ENCODE assay signal across 13 cellular contexts in the genomic region with DNA sequence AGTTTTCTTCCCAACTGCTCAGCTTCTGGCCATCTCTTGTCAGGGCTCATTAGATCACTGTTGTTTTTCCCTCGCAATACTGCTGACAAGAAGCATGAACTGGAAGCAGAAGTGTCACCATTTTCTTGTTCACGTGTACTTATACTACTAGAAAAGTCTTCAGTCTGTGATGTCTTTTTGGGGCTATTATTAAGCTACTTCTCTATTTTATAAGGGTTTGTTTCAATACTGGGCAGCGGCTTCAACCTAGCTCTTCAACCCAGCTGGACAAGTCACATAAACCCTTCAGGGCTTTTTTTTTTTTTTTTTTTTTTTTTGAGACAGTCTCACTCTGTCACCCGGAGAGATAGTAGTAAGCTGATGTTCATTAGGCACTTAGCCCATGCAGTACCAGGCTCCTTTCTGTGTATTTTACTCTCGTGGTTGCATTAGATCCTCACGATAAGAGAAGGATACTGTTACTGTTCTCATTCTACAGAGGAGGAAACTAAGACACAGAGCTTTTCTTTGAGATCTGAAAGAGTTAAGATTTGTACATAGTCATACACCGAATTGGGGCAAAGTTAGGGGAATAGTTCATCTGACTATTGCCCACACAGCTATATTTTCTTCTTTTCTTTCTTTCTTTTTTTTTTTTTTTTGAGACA. TPM values are rescaled to one million over a fixed set of nuclear protein-coding genes. Genes with fewer than 3 reads are reported as not detected.
DNase-seq lines count a peak whose midpoint lies in the region; FAIRE-seq and TF ChIP-seq lines count a peak whose summit lies in the region.
"Had no signal": no experiment of that assay in that cellular context is flagged by ENCODE, and none has a peak within 500 bp of the region (broad histone marks: within the 10 kb centered on the region; RNA-seq: fewer than 3 reads in every experiment).

No MANE protein-coding gene starts in this region.

- WGBS in mammary epithelial cell (ENCODE audit: low coverage, missing lambda C conversion rate): 51% methylated on average over 6 of the region's 7 CpGs

- peaks cover 7% of the 10 kb centered on the region for H3K4me1 ChIP-seq in mammary epithelial cell (ENCODE audit: insufficient read depth, low read length)

- in situ Hi-C loops in mammary epithelial cell (cut with MboI; ENCODE audit: low sequenced_read_pairs in 2 of 2): no loop called here

- H3K4me3 ChIP-seq in mammary epithelial cell (replicated peaks in 1 of 3; ENCODE audit: insufficient read depth in 1 of 3, low read depth in 2 of 3, low read length in 3 of 3): no peak overlapping the region
- no peak overlapping the region for H3K4me3 ChIP-seq in foreskin fibroblast (ENCODE audit: low read depth in 1 of 2, low read length in 2 of 2)
- H3K4me3 ChIP-seq: SK-N-MC had no signal

- peak; percentile 65 for FAIRE-seq in GM18507 (lab: Jason Lieb, UNC)

- no peaks in the 10 kb centered on the region for H3K27me3 Mint-ChIP-seq in CD14-positive monocyte (ENCODE audit: low read depth in 3 of 3)
- H3K27me3 Mint-ChIP-seq in T-helper 2 cell treated with Interferon-gamma antibody and Interleukin-4, amounts not matched to agents 5 μg/mL and 100 μg/mL, for 36 hours (ENCODE audit: low read depth): no peaks in the 10 kb centered on the region

- H3K9me3 ChIP-seq in mammary epithelial cell (replicated peaks; ENCODE audit: insufficient read depth, low read length): no peaks in the 10 kb centered on the region

- H2AFZ ChIP-seq in mammary epithelial cell (ENCODE audit: low read depth, low read length): no peak overlapping the region

- H3K4me3 Mint-ChIP-seq in CD14-positive monocyte: no peak overlapping the region
- H3K4me3 Mint-ChIP-seq in T-helper 2 cell treated with Interferon-gamma antibody and Interleukin-4, amounts not matched to agents 5 μg/mL and 100 μg/mL, for 36 hours: no peak overlapping the region

- no peaks in the 10 kb centered on the region for H3K27me3 ChIP-seq in mammary epithelial cell (ENCODE audit: insufficient read depth, low read length)
- H3K27me3 ChIP-seq: brain microvascular endothelial cell had no signal

- H3K4me2 ChIP-seq in mammary epithelial cell (ENCODE audit: insufficient read depth, low read depth, low read length): no peak overlapping the region

- peaks cover 50% of the 10 kb centered on the region for H3K4me1 Mint-ChIP-seq in CD14-positive monocyte
- peaks cover 54% of the 10 kb centered on the region for H3K4me1 Mint-ChIP-seq in T-helper 2 cell treated with Interferon-gamma antibody and Interleukin-4, amounts not matched to agents 5 μg/mL and 100 μg/mL, for 36 hours (ENCODE audit: low read depth)

- no TSS peak for BruUV-seq in mammary epithelial cell (replicated peaks; lab: Mats Ljungman, UMichigan)

- peaks cover 78% of the 10 kb centered on the region in 2 donors for H3K36me3 Mint-ChIP-seq in CD14-positive monocyte
- peaks cover 42% of the 10 kb centered on the region for H3K36me3 Mint-ChIP-seq in T-helper 2 cell treated with Interferon-gamma antibody and Interleukin-4, amounts not matched to agents 5 μg/mL and 100 μg/mL, for 36 hours (ENCODE audit: low read depth)

- no peak overlapping the region for H3K27ac ChIP-seq in mammary epithelial cell (ENCODE audit: insufficient read depth, low read depth, low read length)
- H3K27ac ChIP-seq: brain microvascular endothelial cell, epithelial cell of prostate, SK-N-MC had no signal

- dilution Hi-C loops in mammary epithelial cell (cut with HindIII; ENCODE audit: low sequenced_read_pairs): loop anchor here (5.0 kb wide), 1 partner anchor 97 kb away; no protein-coding TSS in a partner anchor

- H3K9me3 Mint-ChIP-seq in CD14-positive monocyte: no peaks in the 10 kb centered on the region
- H3K9me3 Mint-ChIP-seq in T-helper 2 cell treated with Interferon-gamma antibody and Interleukin-4, amounts not matched to agents 5 μg/mL and 100 μg/mL, for 36 hours: no peaks in the 10 kb centered on the region

- peak overlapping the region; percentile 33 to 92 (median 78) for H3K27ac Mint-ChIP-seq in CD14-positive monocyte
- H3K27ac Mint-ChIP-seq in T-helper 2 cell treated with Interferon-gamma antibody and Interleukin-4, amounts not matched to agents 5 μg/mL and 100 μg/mL, for 36 hours: peak overlapping the region; percentile 62

- peaks cover 85% of the 10 kb centered on the region for H3K79me2 ChIP-seq in mammary epithelial cell (ENCODE audit: insufficient read depth, low read length)

- TF ChIP-seq CTCF in CD14-positive monocyte (IDR thresholded peaks at IDR 0.05): no peak
- no peak for TF ChIP-seq CTCF in mammary epithelial cell (conservative IDR thresholded peaks at IDR 0.05 in 1 of 2, IDR thresholded peaks at IDR 0.05 in 1 of 2; ENCODE audit: extremely low read depth in 1 of 2, insufficient read depth in 1 of 2, low read depth in 1 of 2, low read length in 2 of 2)
- no peak for TF ChIP-seq CTCF in foreskin fibroblast (IDR thresholded peaks at IDR 0.05; ENCODE audit: low read depth, low read length)

- H3K9ac ChIP-seq in mammary epithelial cell (ENCODE audit: insufficient read depth, low read length): no peak overlapping the region

- peaks cover 3% of the 10 kb centered on the region for H3K36me3 ChIP-seq in mammary epithelial cell (ENCODE audit: insufficient read depth, low read length)
- H3K36me3 ChIP-seq: brain microvascular endothelial cell had no signal

- DNase-seq in CD14-positive monocyte (ENCODE audit: low spot score) (no peak), GM18507 (ENCODE audit: extremely low spot score, insufficient read length, low read depth) (no peak), midbrain (lab: John Stamatoyannopoulos, UW) (peak; percentile 23), mammary epithelial cell (no peak), SW480 (ENCODE audit: low spot score) (no peak), kidney glomerular epithelial cell (lab: John Stamatoyannopoulos, UW) (no peak), foreskin fibroblast (no peak)
- DNase-seq in T-helper 2 cell treated with Interferon-gamma antibody and Interleukin-4, amounts not matched to agents 5 μg/mL and 100 μg/mL, for 36 hours (ENCODE audit: low spot score): no peak
- DNase-seq: brain microvascular endothelial cell; NCI-H510A; stimulated activated CD4-positive, alpha-beta T cell treated with anti-CD3 and anti-CD28 coated beads, Interleukin-12 subunit alpha, Interleukin-12 subunit beta, amount 100 ng/mL, for 4 hours had no signal

- intact Hi-C loops in CD14-positive monocyte (cut with micrococcal nuclease) (no loop called here), mammary epithelial cell (cut with micrococcal nuclease) (no loop called here)

- no peaks in the 10 kb centered on the region for H4K20me1 ChIP-seq in mammary epithelial cell (ENCODE audit: insufficient read depth, low read length)

- CTCF ChIA-PET in mammary epithelial cell (lab: Charles Lee; ENCODE audit: low non-redundant PET): no interaction called here

RNA-seq across cellular contexts. Expression of gene RAPGEF1, which starts 20.5 kb away (rescaled TPM):
- polyA plus RNA-seq in CD14-positive monocyte (1 to 10 TPM; 1.7 to 3.0 TPM), mammary epithelial cell (22.8 TPM)
- total RNA-seq in mammary epithelial cell: 10 to 100 TPM; 41.7 to 51.3 TPM
- polyA minus RNA-seq in mammary epithelial cell: 29.1 TPM
